Comparison of ENCODE assay signal across 1 cellular context in genomic region chr22:46090631-46091201, GRCh38.
TF ChIP-seq lines count a peak whose summit lies in the region.

No MANE protein-coding gene starts in this region.

TF ChIP-seq in IMR-90, 13 proteins besides CTCF, POLR2A, EP300 and RAD21 (continued from another document):
- no peak for TF ChIP-seq CEBPB (IDR thresholded peaks at IDR 0.05; ENCODE audit: low read depth, low read length)
- TF ChIP-seq NFE2L2 (IDR thresholded peaks at IDR 0.05; ENCODE audit: low read depth, low read length) = no peak
- no peak for TF ChIP-seq MXI1 (IDR thresholded peaks at IDR 0.05; ENCODE audit: borderline replicate concordance, low read depth, low read length)
- no peak for TF ChIP-seq CHD1 (IDR thresholded peaks at IDR 0.05; ENCODE audit: low read depth, low read length)
- no peak for TF ChIP-seq RCOR1 (IDR thresholded peaks at IDR 0.05; ENCODE audit: insufficient replicate concordance, low read length)
